9 cellular contexts compared by ENCODE assay signal in the genomic region with DNA sequence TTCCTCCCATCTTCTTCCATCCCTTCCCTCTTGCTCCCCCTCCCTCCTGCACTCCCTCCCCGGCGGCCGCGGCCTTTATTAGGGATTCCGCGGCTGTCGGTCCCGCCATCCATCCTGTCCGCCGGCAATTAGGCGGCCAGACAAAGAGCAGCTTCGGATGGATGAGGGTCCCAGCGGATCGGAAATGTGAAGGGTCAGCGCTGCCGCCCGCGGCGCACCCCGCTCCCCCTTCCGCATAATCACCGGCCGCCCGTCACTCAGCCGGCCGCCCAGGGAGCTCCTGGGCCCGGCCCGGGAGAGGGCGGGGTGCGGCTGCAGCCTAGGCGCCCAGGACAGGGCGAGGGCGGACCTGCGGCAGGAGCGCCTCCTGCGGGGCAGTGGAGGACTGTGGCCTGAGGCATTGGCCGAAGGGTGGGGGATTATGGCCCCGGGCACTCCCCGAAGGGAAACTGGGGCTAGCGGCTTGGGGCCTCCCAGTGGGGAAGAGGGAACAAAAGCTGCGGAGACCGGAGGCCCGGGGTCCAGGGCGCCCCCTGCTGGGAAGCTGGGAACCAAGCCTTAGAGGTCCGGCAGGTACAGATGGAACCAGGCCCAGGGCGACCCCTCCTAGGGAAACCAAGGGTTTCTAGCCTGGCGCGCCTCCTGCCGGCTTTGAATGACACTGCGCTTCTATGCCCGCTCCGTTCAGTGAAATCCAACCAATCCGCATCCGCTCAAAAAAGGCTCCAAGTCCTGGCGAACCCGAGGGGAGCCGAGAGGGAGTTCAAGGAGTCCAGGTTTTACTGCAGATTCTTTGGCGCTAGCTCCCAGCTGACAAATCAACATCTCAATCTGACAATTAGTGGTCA. TPM values are rescaled to one million over a fixed set of nuclear protein-coding genes. Genes with fewer than 3 reads are reported as not detected.
DNase-seq lines count a peak whose midpoint lies in the region; ATAC-seq lines count a peak whose summit lies in the region.
"Had no signal": no experiment of that assay in that cellular context is flagged by ENCODE, and none has a peak within 500 bp of the region (broad histone marks: within the 10 kb centered on the region; RNA-seq: fewer than 3 reads in every experiment).

No MANE protein-coding gene starts in this region.

- in situ Hi-C loops in SK-MEL-5 (cut with HindIII; ENCODE audit: low pct_unique_long_range_greater_than_20kb, low sequenced_read_pairs), result no loop called here

- ATAC-seq in GM21576 (IDR thresholded peaks at IDR 0.05; ENCODE audit: unreplicated experiment), result peak; percentile 62

- DNase-seq in COR-L47 (lab: John Stamatoyannopoulos, UW) (peak; percentile 86), LoVo (ENCODE audit: low spot score) (peak; percentile 79), SK-MEL-5 (ENCODE audit: low read depth, low spot score) (peak; percentile 60), germinal center (ENCODE audit: low spot score) (peak; percentile 89), occipital lobe (lab: John Stamatoyannopoulos, UW) (peak; percentile 39), superior temporal gyrus (ENCODE audit: extremely low spot score) (peak; percentile 66)
- DNase-seq in activated naive CD4-positive, alpha-beta T cell treated with Interleukin-2 at 50 U/mL for 16 hours, result peak; percentile 79

RNA-seq across cellular contexts. Expression of a gene that starts 4.4 kb away (rescaled TPM):
- total RNA-seq in SK-MEL-5 (2014; rRNA removed; shearing (Covaris generic)), result 11.9 and 13.2 TPM in 2 replicates
- polyA plus RNA-seq in SK-MEL-5 (2015; cell fraction: cytosol; rRNA removed), result 12.6 and 13.1 TPM in 2 replicates
- polyA plus RNA-seq in SK-MEL-5 (2015; cell fraction: nucleus; rRNA removed), result 11.6 and 13.5 TPM in 2 replicates
- total RNA-seq in occipital lobe, result 0.78 TPM
- total RNA-seq: activated CD8-positive, alpha-beta memory T cell treated with anti-CD3 and anti-CD28 coated beads for 36 hours had no signal

RNA-seq across cellular contexts. Expression of a gene that starts 5.3 kb away (rescaled TPM):
- 3.5 and 3.6 TPM in 2 replicates for total RNA-seq in SK-MEL-5 (2014; rRNA removed; shearing (Covaris generic))
- 4.7 and 5.0 TPM in 2 replicates for polyA plus RNA-seq in SK-MEL-5 (2015; cell fraction: cytosol; rRNA removed)
- 1.3 and 2.8 TPM in 2 replicates for polyA plus RNA-seq in SK-MEL-5 (2015; cell fraction: nucleus; rRNA removed)
- total RNA-seq in occipital lobe, result 0.16 TPM
- total RNA-seq: activated CD8-positive, alpha-beta memory T cell treated with anti-CD3 and anti-CD28 coated beads for 36 hours had no signal

RNA-seq across cellular contexts. Expression of a gene that starts 19.2 kb away (rescaled TPM):
- 17.9 and 28.6 TPM in 2 replicates for total RNA-seq in SK-MEL-5 (2014; rRNA removed; shearing (Covaris generic))
- polyA plus RNA-seq in SK-MEL-5 (2015; cell fraction: cytosol; rRNA removed), result 28.9 and 38.2 TPM in 2 replicates
- polyA plus RNA-seq in SK-MEL-5 (2015; cell fraction: nucleus; rRNA removed), result 113 and 141 TPM in 2 replicates
- total RNA-seq in occipital lobe, result 1.2 TPM

RNA-seq across cellular contexts. Expression of a gene that starts 25.0 kb away (rescaled TPM):
- total RNA-seq in SK-MEL-5 (2014; rRNA removed; shearing (Covaris generic)), result 57.0 and 71.5 TPM in 2 replicates
- 52.8 and 65.7 TPM in 2 replicates for polyA plus RNA-seq in SK-MEL-5 (2015; cell fraction: cytosol; rRNA removed)
- 61.3 and 67.2 TPM in 2 replicates for polyA plus RNA-seq in SK-MEL-5 (2015; cell fraction: nucleus; rRNA removed)
- total RNA-seq in occipital lobe, result 58.2 TPM

RNA-seq across cellular contexts. Expression of a gene that starts 47.3 kb away (rescaled TPM):
- total RNA-seq in SK-MEL-5 (2014; rRNA removed; shearing (Covaris generic)), result not detected in 2 replicates
- 0.52 and 1.1 TPM in 2 replicates for polyA plus RNA-seq in SK-MEL-5 (2015; cell fraction: cytosol; rRNA removed)
- 0.05 TPM in 1 of 2 replicates, not detected in the other for polyA plus RNA-seq in SK-MEL-5 (2015; cell fraction: nucleus; rRNA removed)
- not detected for total RNA-seq in occipital lobe
- total RNA-seq: activated CD8-positive, alpha-beta memory T cell treated with anti-CD3 and anti-CD28 coated beads for 36 hours had no signal

Comparison
In these comparisons a context has a peak if more than half of its experiments do, and no peak if none do; other contexts are left out.
1. Peak in every context shown above with its lines: DNase-seq and ATAC-seq.
2. DNase-seq: peak in every context shown above with its lines; median percentile 89 in germinal center; 86 in COR-L47; 79 in LoVo; 79 in activated naive CD4-positive, alpha-beta T cell treated with Interleukin-2 at 50 U/mL for 16 hours; 66 in superior temporal gyrus; 60 in SK-MEL-5; 39 in occipital lobe.